In genomic region chr11:34356130-34356529, GRCh38 we compare ENCODE assay signal across 8 cellular contexts. TPM values are rescaled to one million over a fixed set of nuclear protein-coding genes. Genes with fewer than 3 reads are reported as not detected.
DNase-seq lines count a peak whose midpoint lies in the region; ATAC-seq, FAIRE-seq and TF ChIP-seq lines count a peak whose summit lies in the region.

No MANE protein-coding gene starts in this region.

- no peak overlapping the region for H3K18ac ChIP-seq in H1 (ENCODE audit: extremely low read depth, low read length)

- no peak overlapping the region for H2BK12ac ChIP-seq in H1 (ENCODE audit: low read depth, low read length)

- H3K9me3 ChIP-seq in Loucy (ENCODE audit: insufficient read depth, low read depth, low read length) = no peaks in the 10 kb centered on the region
- no peaks in the 10 kb centered on the region for H3K9me3 ChIP-seq in H1 (ENCODE audit: insufficient read depth in 2 of 2, low read depth in 1 of 2, low read length in 1 of 2)
- H3K9me3 ChIP-seq in neuron (ENCODE audit: low read length) = no peaks in the 10 kb centered on the region
- no peaks in the 10 kb centered on the region for H3K9me3 ChIP-seq in small intestine (ENCODE audit: control insufficient read depth, low read depth)
- no peaks in the 10 kb centered on the region for H3K9me3 ChIP-seq in body of pancreas

- no peak overlapping the region for H2BK120ac ChIP-seq in H1 (replicated peaks; ENCODE audit: low read depth, low read length)

- H3K4me2 ChIP-seq in Loucy (ENCODE audit: low read depth, low read length, poor library complexity, severe bottlenecking) = peak overlapping the region; percentile 52
- peak overlapping the region; percentile 78 to 97 for H3K4me2 ChIP-seq in H1 (ENCODE audit: insufficient read depth in 1 of 2, low read depth in 2 of 2, low read length in 2 of 2)

- no peaks in the 10 kb centered on the region for H3F3A ChIP-seq in Loucy (ENCODE audit: low read depth)

- H3K9me2 ChIP-seq in Loucy (replicated peaks; ENCODE audit: low read depth, low read length) = no peaks in the 10 kb centered on the region

- H3K27me3 ChIP-seq in Loucy (ENCODE audit: insufficient read depth, low read length, poor library complexity, severe bottlenecking) (peaks cover 4% of the 10 kb centered on the region), H1 (replicated peaks in 1 of 4; ENCODE audit: control insufficient read depth in 3 of 4, extremely low read depth in 1 of 4, insufficient read depth in 3 of 4, low read length in 3 of 4) (peaks cover 5 to 31% (median 24%) of the 10 kb centered on the region in 4 experiments), neuron (ENCODE audit: insufficient read depth, low read length) (peaks cover 3% of the 10 kb centered on the region), small intestine (ENCODE audit: control insufficient read depth in 2 of 2, insufficient read depth in 2 of 2, low read length in 2 of 2) (no peaks in the 10 kb centered on the region), body of pancreas (no peaks in the 10 kb centered on the region)

- H2BK15ac ChIP-seq in H1 (ENCODE audit: low read length) = no peak overlapping the region

- no peak overlapping the region for H4K91ac ChIP-seq in H1 (replicated peaks; ENCODE audit: insufficient read length, low read length)

- no peak overlapping the region for H2BK5ac ChIP-seq in H1 (ENCODE audit: low read depth, low read length)

- H3K23me2 ChIP-seq in H1 (ENCODE audit: low read depth, low read length) = peaks cover 20% of the 10 kb centered on the region

- H4K20me1 ChIP-seq in Loucy (ENCODE audit: insufficient read depth, low read length, poor library complexity, severe bottlenecking) (peaks cover 5% of the 10 kb centered on the region), H1 (replicated peaks in 1 of 2; ENCODE audit: control insufficient read depth in 1 of 2, insufficient read depth in 2 of 2, low read length in 2 of 2) (peaks cover 13 to 18% of the 10 kb centered on the region in 2 experiments)

- H3K79me1 ChIP-seq in H1 (ENCODE audit: low read depth, low read length) = no peaks in the 10 kb centered on the region; the same call in 1 of the 2 replicates

- peak; percentile 24 for TF ChIP-seq CTCF in D721Med (IDR thresholded peaks at IDR 0.05; ENCODE audit: insufficient read depth, missing control alignments)
- peak; percentile 46 for TF ChIP-seq CTCF in Loucy (conservative IDR thresholded peaks at IDR 0.05; ENCODE audit: low read length)
- TF ChIP-seq CTCF in H1 (IDR thresholded peaks at IDR 0.05; ENCODE audit: control extremely low read depth in 1 of 3, insufficient read depth in 1 of 3, low read depth in 1 of 3, low read length in 3 of 3) = peak in 2 of 3 experiments; percentile 41 to 45; a peak in 3 of 4 replicates
- TF ChIP-seq CTCF in body of pancreas (IDR thresholded peaks at IDR 0.05) = no peak

- no peak overlapping the region for H3K56ac ChIP-seq in H1 (replicated peaks; ENCODE audit: insufficient read length, low read depth, low read length)

- no peak overlapping the region for H2AFZ ChIP-seq in Loucy (ENCODE audit: low read length)
- H2AFZ ChIP-seq in H1 (ENCODE audit: low read length) = no peak overlapping the region
- H2AFZ ChIP-seq in neuron (ENCODE audit: low read depth, low read length) = no peak overlapping the region

- 18% methylated on average over 7 of the region's 7 CpGs; no CpG with 5 or more reads in 1 of the 2 experiments for WGBS in H1 (ENCODE audit: extremely low coverage in 1 of 2, insufficient coverage in 1 of 2, insufficient read length in 1 of 2, insufficient replicate concordance in 2 of 2, low coverage in 1 of 2, low lambda C conversion rate in 2 of 2, missing lambda C conversion rate in 1 of 2), 2 experiments
- 41 to 46% (median 45%) methylated on average over 7 of the region's 7 CpGs for WGBS in small intestine, 3 donors
- 56 to 67% methylated on average over 7 of the region's 7 CpGs for WGBS in body of pancreas, 2 donors

- H3K23ac ChIP-seq in H1 (ENCODE audit: insufficient read length) = no peak overlapping the region

- TF ChIP-seq POLR2A in H1 (IDR thresholded peaks at IDR 0.05; ENCODE audit: control extremely low read depth in 1 of 2, low read depth in 2 of 2, low read length in 2 of 2) (no peak), body of pancreas (IDR thresholded peaks at IDR 0.05) (no peak)

- CTCF ChIA-PET in H1 (lab: Charles Lee; ENCODE audit: partially characterized antibody) = interaction anchor here (0.8 to 5.8 kb wide), 20 partner anchors 9 to 202 kb away, joined by 3 to 63 read pairs (median 4); no protein-coding TSS in a partner anchor

- no peak overlapping the region for H2BK20ac ChIP-seq in H1 (ENCODE audit: low read length)

- H3K79me2 ChIP-seq in Loucy (ENCODE audit: insufficient read depth, low read length) = no peaks in the 10 kb centered on the region
- peaks cover 0 to 38% of the 10 kb centered on the region in 2 experiments; a peak in 3 of 4 replicates for H3K79me2 ChIP-seq in H1 (ENCODE audit: control insufficient read depth in 1 of 2, insufficient read depth in 2 of 2, low read length in 2 of 2)

- DNase-seq in D721Med (ENCODE audit: insufficient read length, low spot score) = no peak
- DNase-seq in H1 (ENCODE audit: low read depth in 1 of 2, low spot score in 2 of 2) = no peak
- DNase-seq in posterior vena cava (ENCODE audit: low spot score) = no peak
- no peak for DNase-seq in small intestine
- no peak for DNase-seq in posterior cingulate gyrus
- no peak for DNase-seq in body of pancreas

- H4K5ac ChIP-seq in H1 (ENCODE audit: insufficient read length, low read depth, low read length) = no peak overlapping the region

- H3K36me3 ChIP-seq in Loucy (ENCODE audit: insufficient read depth, low read length) = no peaks in the 10 kb centered on the region
- no peaks in the 10 kb centered on the region for H3K36me3 ChIP-seq in H1 (ENCODE audit: control insufficient read depth in 2 of 4, insufficient read depth in 4 of 4, low read length in 3 of 4)
- H3K36me3 ChIP-seq in neuron (ENCODE audit: insufficient read depth, low read length) = no peaks in the 10 kb centered on the region
- H3K36me3 ChIP-seq in small intestine (ENCODE audit: control insufficient read depth in 2 of 2, insufficient read depth in 2 of 2, low read length in 2 of 2) = peaks cover 0 to 2% of the 10 kb centered on the region in 2 donors
- no peaks in the 10 kb centered on the region for H3K36me3 ChIP-seq in body of pancreas (replicated peaks in 1 of 2; ENCODE audit: insufficient read depth in 1 of 2, low read depth in 2 of 2)

- no peak for ATAC-seq in body of pancreas

- H3K4me3 ChIP-seq in Loucy (ENCODE audit: low read length, poor library complexity, severe bottlenecking) = peak overlapping the region; percentile 25
- H3K4me3 ChIP-seq in H1 (ENCODE audit: extremely low read depth in 1 of 4, insufficient read depth in 2 of 4, low read depth in 3 of 4, low read length in 4 of 4) = peak overlapping the region; percentile 52 to 72 (median 62)
- H3K4me3 ChIP-seq in neuron (ENCODE audit: low read length) = peak overlapping the region; percentile 60
- H3K4me3 ChIP-seq in small intestine (ENCODE audit: low read depth in 1 of 2, low read length in 2 of 2) = peak overlapping the region in 1 of 2 donors; percentile 92
- H3K4me3 ChIP-seq in body of pancreas = no peak overlapping the region

- H3K4me1 ChIP-seq in Loucy (ENCODE audit: insufficient read depth, low read length, poor library complexity, severe bottlenecking) (peaks cover 36% of the 10 kb centered on the region), H1 (replicated peaks in 1 of 4; ENCODE audit: control insufficient read depth in 3 of 4, insufficient read depth in 4 of 4, low read length in 3 of 4) (peaks cover 0 to 21% (median 8%) of the 10 kb centered on the region in 4 experiments; a peak in 5 of 7 replicates), neuron (ENCODE audit: insufficient read depth, low read length) (peaks cover 27% of the 10 kb centered on the region), small intestine (ENCODE audit: control insufficient read depth in 2 of 2, insufficient read depth in 1 of 2, low read depth in 1 of 2, low read length in 1 of 2) (peaks cover 3 to 4% of the 10 kb centered on the region in 2 donors), body of pancreas (peaks cover 31% of the 10 kb centered on the region)

- no peak overlapping the region for H4K8ac ChIP-seq in H1 (ENCODE audit: extremely low read depth, insufficient read depth, low read length)

- FAIRE-seq in D721Med (lab: Jason Lieb, UNC) = no peak
- FAIRE-seq in H1 (lab: Jason Lieb, UNC) = no peak
- no peak for FAIRE-seq in small intestine (lab: Jason Lieb, UNC)

- no peak overlapping the region for H2AK5ac ChIP-seq in H1 (ENCODE audit: low read depth, low read length)

- H3K27ac ChIP-seq in H1 (ENCODE audit: low read depth, low read length) = no peak overlapping the region
- no peak overlapping the region for H3K27ac ChIP-seq in small intestine (ENCODE audit: low read depth in 1 of 2, low read length in 1 of 2)
- H3K27ac ChIP-seq in body of pancreas = no peak overlapping the region

- POLR2A ChIA-PET in H1 (lab: Charles Lee; ENCODE audit: partially characterized antibody) = interaction anchor here (0.5 to 4.3 kb wide), 10 partner anchors 9 to 286 kb away, joined by 3 to 20 read pairs (median 4); no protein-coding TSS in a partner anchor

- no peak overlapping the region for H3K9ac ChIP-seq in Loucy (ENCODE audit: low read depth, low read length, poor library complexity, severe bottlenecking)
- no peak overlapping the region for H3K9ac ChIP-seq in H1 (replicated peaks in 1 of 4; ENCODE audit: extremely low read depth in 1 of 4, low read depth in 3 of 4, low read length in 3 of 4)

- intact Hi-C loops in posterior vena cava (cut with DNase I) (loop anchor here (5.0 to 10.0 kb wide), 5 partner anchors 91 to 361 kb away; no protein-coding TSS in a partner anchor), posterior cingulate gyrus (cut with DNase I) (loop anchor here (5.0 kb wide), 3 partner anchors 249 to 499 kb away; partner anchors contain the start of genes CAPRIN1 and NAT10), body of pancreas (cut with DNase I) (no loop called here)

- TF ChIP-seq RAD21 in H1 (IDR thresholded peaks at IDR 0.05 in 1 of 2, conservative IDR thresholded peaks at IDR 0.05 in 1 of 2; ENCODE audit: low read depth in 2 of 2, low read length in 2 of 2) = peak; percentile 31 to 53; a peak in 3 of 4 replicates

- no peak for TF ChIP-seq EP300 in H1 (IDR thresholded peaks at IDR 0.05; ENCODE audit: borderline replicate concordance in 1 of 2, low read depth in 2 of 2, low read length in 2 of 2)

- no peak overlapping the region for H3K14ac ChIP-seq in H1 (ENCODE audit: insufficient read length)

- no peak overlapping the region for H3K4ac ChIP-seq in H1 (replicated peaks; ENCODE audit: insufficient read length, low read depth, low read length)

RNA-seq across cellular contexts. Expression of gene ABTB2, which starts 1.7 kb away (rescaled TPM):
- total RNA-seq in H1 (2021; fragmentation: NEBNext Ultra II Directional; extraction: Animal tissue kit (Norgen Biotek cat#: 25700)) = 10.2 and 10.6 TPM in 2 replicates
- polyA plus RNA-seq in H1 (2011; rRNA removed) = 7.7 and 10.7 TPM in 2 replicates
- 7.1 TPM for polyA plus RNA-seq in H1 (2011; cell fraction: cytosol; rRNA removed)
- polyA plus RNA-seq in H1 (2011; cell fraction: nucleus; rRNA removed) = 14.6 TPM
- 7.5 to 10.1 TPM (median 8.7 TPM) in 4 replicates for polyA plus RNA-seq in H1 (2012, experiment 1 of 2)
- 9.5 TPM for polyA plus RNA-seq in H1 (2012, experiment 2 of 2)
- polyA plus RNA-seq in H1 (2013, experiment 1 of 2) = 3.7 TPM
- 4.0 TPM for polyA plus RNA-seq in H1 (2013, experiment 2 of 2)
- polyA minus RNA-seq in H1 (2011; rRNA and poly(A)+ RNA removed) = 4.5 TPM in 2 replicates
- 5.1 TPM for polyA minus RNA-seq in H1 (2011; cell fraction: cytosol; rRNA and poly(A)+ RNA removed)
- 10.8 TPM for polyA minus RNA-seq in H1 (2011; cell fraction: nucleus; rRNA and poly(A)+ RNA removed)
- total RNA-seq in posterior vena cava = 1 to 10 TPM; 8.6 to 8.7 TPM
- 10 to 100 TPM in 2 of 3 donors, 1 to 10 TPM in 1; 5.9 to 25.1 (median 21.0) TPM for polyA plus RNA-seq in small intestine
- 1 to 10 TPM; 2.1 to 4.3 TPM for total RNA-seq in body of pancreas

Comparison
In these comparisons a context has a peak if more than half of its experiments do, and no peak if none do; other contexts are left out.
1. CTCF ChIP-seq: peak in D721Med (single experiment), Loucy (single experiment) and H1 (2 of 3); none in body of pancreas (0 of 7).
2. H3K4me3 ChIP-seq: peak in Loucy (single experiment), H1 (4 of 4) and neuron (single experiment); none in body of pancreas (0 of 2).